3 cellular contexts compared by ENCODE assay signal in the genomic region with DNA sequence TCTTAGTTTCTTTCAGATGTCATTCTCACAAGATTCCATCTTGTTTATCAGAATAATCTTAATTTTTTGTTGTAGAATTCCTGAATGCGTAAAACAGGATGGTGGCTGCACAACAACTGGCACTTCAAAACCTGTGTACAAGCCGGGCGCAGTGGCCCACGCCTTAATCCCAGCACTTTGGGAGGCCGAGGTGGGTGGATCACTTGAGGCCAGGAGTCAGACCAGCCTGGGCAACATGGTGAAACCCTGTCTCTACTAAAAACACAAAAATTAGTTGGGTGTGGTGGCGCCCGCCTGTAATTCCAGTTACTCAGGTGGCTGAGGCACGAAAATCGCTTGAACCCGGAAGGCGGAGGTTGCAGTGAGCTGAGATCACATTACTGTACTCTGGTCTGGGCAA.
"Had no signal": no experiment of that assay in that cellular context is flagged by ENCODE, and none has a peak within 500 bp of the region (broad histone marks: within the 10 kb centered on the region; RNA-seq: fewer than 3 reads in every experiment).

No MANE protein-coding gene starts in this region.

- H3K4me3 ChIP-seq: GM12878 had no signal

- DNase-seq: GDM1, GF-D8 had no signal
